15 cellular contexts compared by ENCODE assay signal in genomic region chr6:134816300-134816699, GRCh38.
"Had no signal": no experiment of that assay in that cellular context is flagged by ENCODE, and none has a peak within 500 bp of the region (broad histone marks: within the 10 kb centered on the region; RNA-seq: fewer than 3 reads in every experiment).

No MANE protein-coding gene starts in this region.

- ATAC-seq: effector memory CD8-positive, alpha-beta T cell; left colon; left ventricle myocardium superior; psoas muscle had no signal

- H3K4me3 ChIP-seq: esophagus squamous epithelium, lung, psoas muscle, right atrium auricular region, smooth muscle cell had no signal

- H3K4me2 ChIP-seq: smooth muscle cell had no signal

- H3K9me3 ChIP-seq: esophagus squamous epithelium, psoas muscle, right atrium auricular region had no signal

- H3K36me3 ChIP-seq: esophagus squamous epithelium, right atrium auricular region had no signal

- H3K4me1 ChIP-seq: foreskin keratinocyte, psoas muscle, right atrium auricular region had no signal

- FAIRE-seq: colon had no signal

- DNase-seq: effector memory CD8-positive, alpha-beta T cell; esophagus squamous epithelium; left colon; left ventricle myocardium superior; naive B cell; occipital lobe; psoas muscle; stimulated activated CD4-positive, alpha-beta T cell treated with anti-CD3 and anti-CD28 coated beads, Interleukin-2, amount 100 ng/mL, for 48 hours; stimulated activated naive CD4-positive, alpha-beta T cell treated with Interleukin-2 at 50 U/mL for 16 hours; trophoblast cell had no signal

- H3K27me3 ChIP-seq: foreskin keratinocyte, right atrium auricular region had no signal

- H3K27ac ChIP-seq: esophagus squamous epithelium, foreskin keratinocyte, psoas muscle, right atrium auricular region had no signal
